ENCODE assay signal across 13 cellular contexts in the genomic region with DNA sequence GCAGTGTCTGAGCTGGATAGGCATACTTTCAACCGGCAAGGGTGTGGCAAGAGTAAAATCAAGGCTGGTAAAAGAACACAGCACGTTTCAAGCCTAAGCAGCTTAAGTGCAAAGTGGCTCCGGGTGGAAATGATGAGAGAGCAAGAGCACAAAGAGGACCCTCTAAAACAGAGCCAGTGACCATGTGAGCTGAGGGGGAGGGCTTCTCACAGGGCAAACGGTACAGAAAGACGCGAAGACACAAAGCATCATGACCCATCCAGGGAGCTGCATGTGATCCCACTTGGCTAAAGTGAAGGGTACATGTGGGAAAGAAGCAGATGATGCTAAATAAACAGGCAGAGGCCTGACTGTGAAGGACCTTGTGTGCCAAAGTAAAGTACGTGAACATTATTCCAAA. TPM values are rescaled to one million over a fixed set of nuclear protein-coding genes. Genes with fewer than 3 reads are reported as not detected.
DNase-seq lines count a peak whose midpoint lies in the region; ATAC-seq and TF ChIP-seq lines count a peak whose summit lies in the region.
"Had no signal": no experiment of that assay in that cellular context is flagged by ENCODE, and none has a peak within 500 bp of the region (broad histone marks: within the 10 kb centered on the region; RNA-seq: fewer than 3 reads in every experiment).

No MANE protein-coding gene starts in this region.

- H3K27ac ChIP-seq in right cardiac atrium (ENCODE audit: low read length) (peak overlapping the region; percentile 23), skeletal muscle tissue (ENCODE audit: low read depth, low read length) (no peak overlapping the region)
- H3K27ac ChIP-seq: HL-60 had no signal

- peak; percentile 55 to 70 for ATAC-seq in right cardiac atrium
- ATAC-seq in HG02588 (IDR thresholded peaks at IDR 0.05; ENCODE audit: unreplicated experiment): no peak
- ATAC-seq in activated naive CD8-positive, alpha-beta T cell treated with anti-CD3 and anti-CD28 coated beads, Interleukin-2, amount 50 U/mL, for 24 hours: no peak

- DNase-seq in H7 (peak; percentile 22), astrocyte of the spinal cord (ENCODE audit: low read depth, low spot score) (peak; percentile 47), right cardiac atrium (no peak), NOMO-1 (lab: John Stamatoyannopoulos, UW; ENCODE audit: unreplicated experiment in 2 of 2) (no peak), middle frontal gyrus (ENCODE audit: extremely low spot score, low spot score) (no peak)
- no peak for DNase-seq in activated naive CD8-positive, alpha-beta T cell treated with anti-CD3 and anti-CD28 coated beads, Interleukin-2, amount 50 U/mL, for 24 hours
- DNase-seq: effector memory CD8-positive, alpha-beta T cell; stimulated activated naive CD4-positive, alpha-beta T cell treated with Interleukin-2 at 50 U/mL for 16 hours; T-helper 1 cell had no signal

- no peak overlapping the region for H3K4me3 Mint-ChIP-seq in activated naive CD8-positive, alpha-beta T cell treated with anti-CD3 and anti-CD28 coated beads, Interleukin-2, amount 50 U/mL, for 24 hours
- H3K4me3 Mint-ChIP-seq: activated naive CD4-positive, alpha-beta T cell treated with anti-CD3 and anti-CD28 coated beads, Interleukin-2, amount 50 U/mL, for 24 hours; effector memory CD8-positive, alpha-beta T cell had no signal

- H3K27ac Mint-ChIP-seq in activated naive CD8-positive, alpha-beta T cell treated with anti-CD3 and anti-CD28 coated beads, Interleukin-2, amount 50 U/mL, for 24 hours: no peak overlapping the region
- H3K27ac Mint-ChIP-seq: activated naive CD4-positive, alpha-beta T cell treated with anti-CD3 and anti-CD28 coated beads, Interleukin-2, amount 50 U/mL, for 24 hours; effector memory CD8-positive, alpha-beta T cell had no signal

- peaks cover 23% of the 10 kb centered on the region for H3K4me1 Mint-ChIP-seq in activated naive CD8-positive, alpha-beta T cell treated with anti-CD3 and anti-CD28 coated beads, Interleukin-2, amount 50 U/mL, for 24 hours

- H3K4me3 ChIP-seq in H7 (ENCODE audit: insufficient read depth, low read depth, low read length): no peak overlapping the region
- no peak overlapping the region for H3K4me3 ChIP-seq in astrocyte of the spinal cord (ENCODE audit: low read depth, low read length)
- no peak overlapping the region for H3K4me3 ChIP-seq in right cardiac atrium (ENCODE audit: low read length)
- H3K4me3 ChIP-seq in skeletal muscle tissue (ENCODE audit: low read length in 3 of 3): peak overlapping the region in 1 of 3 donors; percentile 12

- in situ Hi-C loops in astrocyte of the spinal cord (cut with HindIII; ENCODE audit: low sequenced_read_pairs): no loop called here

- H3K27me3 ChIP-seq in H7 (ENCODE audit: control insufficient read depth, insufficient read depth, low read length): no peaks in the 10 kb centered on the region
- no peaks in the 10 kb centered on the region for H3K27me3 ChIP-seq in right cardiac atrium (ENCODE audit: control insufficient read depth, insufficient read depth)
- no peaks in the 10 kb centered on the region for H3K27me3 ChIP-seq in skeletal muscle tissue (ENCODE audit: control insufficient read depth in 3 of 3, insufficient read depth in 3 of 3, low read length in 3 of 3)

- WGBS in right cardiac atrium: 41% methylated on average over 7 of the region's 7 CpGs

- intact Hi-C loops in right cardiac atrium (cut with DNase I): no loop called here

- H3K9me3 ChIP-seq in right cardiac atrium (ENCODE audit: control insufficient read depth, low read length): no peaks in the 10 kb centered on the region
- no peaks in the 10 kb centered on the region for H3K9me3 ChIP-seq in skeletal muscle tissue (ENCODE audit: control insufficient read depth in 3 of 3, low read length in 3 of 3)

- no peaks in the 10 kb centered on the region for H3K36me3 Mint-ChIP-seq in activated naive CD8-positive, alpha-beta T cell treated with anti-CD3 and anti-CD28 coated beads, Interleukin-2, amount 50 U/mL, for 24 hours (ENCODE audit: low read depth)

- H3K27me3 Mint-ChIP-seq in activated naive CD8-positive, alpha-beta T cell treated with anti-CD3 and anti-CD28 coated beads, Interleukin-2, amount 50 U/mL, for 24 hours: no peaks in the 10 kb centered on the region
- H3K27me3 Mint-ChIP-seq: activated naive CD4-positive, alpha-beta T cell treated with anti-CD3 and anti-CD28 coated beads, Interleukin-2, amount 50 U/mL, for 24 hours; effector memory CD8-positive, alpha-beta T cell had no signal

- no peaks in the 10 kb centered on the region for H3K9me3 Mint-ChIP-seq in activated naive CD8-positive, alpha-beta T cell treated with anti-CD3 and anti-CD28 coated beads, Interleukin-2, amount 50 U/mL, for 24 hours
- H3K9me3 Mint-ChIP-seq: activated naive CD4-positive, alpha-beta T cell treated with anti-CD3 and anti-CD28 coated beads, Interleukin-2, amount 50 U/mL, for 24 hours; effector memory CD8-positive, alpha-beta T cell had no signal

- H3K4me1 ChIP-seq in right cardiac atrium (ENCODE audit: control insufficient read depth, insufficient read depth, low read length) (peaks cover 12% of the 10 kb centered on the region), skeletal muscle tissue (ENCODE audit: control insufficient read depth in 3 of 3, insufficient read depth in 3 of 3, low read length in 3 of 3) (peaks cover 16 to 23% (median 17%) of the 10 kb centered on the region in 3 donors)

- H3K9ac ChIP-seq in skeletal muscle tissue (ENCODE audit: low read depth in 1 of 3, low read length in 3 of 3): peak overlapping the region in 2 of 3 donors; percentile 40 to 47

- H3K36me3 ChIP-seq in H7 (replicated peaks; ENCODE audit: control insufficient read depth, insufficient read depth, low read length): no peaks in the 10 kb centered on the region
- H3K36me3 ChIP-seq in skeletal muscle tissue (ENCODE audit: control insufficient read depth in 3 of 3, insufficient read depth in 3 of 3, low read length in 3 of 3): no peaks in the 10 kb centered on the region

- TF ChIP-seq CTCF in astrocyte of the spinal cord (IDR thresholded peaks at IDR 0.05; ENCODE audit: low read depth, low read length): no peak

RNA-seq across cellular contexts. Expression of a gene that starts 25.7 kb away (rescaled TPM):
- 13.2 and 15.0 TPM in 2 replicates for total RNA-seq in H7 (2014; rRNA removed; shearing (Covaris generic))
- total RNA-seq in right cardiac atrium (100 to 1,000 TPM; 109 to 155 (median 111) TPM), skeletal muscle tissue (6.8 TPM)
- polyA plus RNA-seq in right cardiac atrium: 75.0 TPM

Comparison
In these comparisons a context has a peak if more than half of its experiments do, and no peak if none do; other contexts are left out.
1. DNase-seq: peak in H7 (single experiment) and astrocyte of the spinal cord (single experiment); none in right cardiac atrium (0 of 3), activated naive CD8-positive, alpha-beta T cell treated with anti-CD3 and anti-CD28 coated beads, Interleukin-2, amount 50 U/mL, for 24 hours (single experiment), NOMO-1 (0 of 2) and middle frontal gyrus (single experiment).
2. ATAC-seq: peak in right cardiac atrium (2 of 2); none in HG02588 (single experiment) and activated naive CD8-positive, alpha-beta T cell treated with anti-CD3 and anti-CD28 coated beads, Interleukin-2, amount 50 U/mL, for 24 hours (single experiment).